In genomic region chr16:12062343-12063003, GRCh38 we compare ENCODE assay signal across 8 cellular contexts.
DNase-seq lines count a peak whose midpoint lies in the region; ATAC-seq and TF ChIP-seq lines count a peak whose summit lies in the region.
"Had no signal": no experiment of that assay in that cellular context is flagged by ENCODE, and none has a peak within 500 bp of the region (broad histone marks: within the 10 kb centered on the region; RNA-seq: fewer than 3 reads in every experiment).

No MANE protein-coding gene starts in this region.

- WGBS in transverse colon (ENCODE audit: low coverage in 1 of 2), 2 donors, result 36 to 60% methylated on average over 4 to 10 of the region's 10 CpGs

- intact Hi-C loops in left colon (cut with DNase I, micrococcal nuclease) (loop anchor here in 1 of 2 donors (10.0 kb wide), 1 partner anchor 668 kb away; no protein-coding TSS in a partner anchor), transverse colon (cut with DNase I; ENCODE audit: low total_unique reads) (loop anchor here (10.0 kb wide), 1 partner anchor 198 kb away; no protein-coding TSS in a partner anchor)

- no peak overlapping the region for H3K4me3 Mint-ChIP-seq in activated CD4-positive, alpha-beta memory T cell treated with anti-CD3 and anti-CD28 coated beads, Interleukin-2, amount 10 ng/mL, durations not matched to agents 7 days and 5 days
- H3K4me3 Mint-ChIP-seq: stimulated activated effector memory CD8-positive, alpha-beta T cell treated with anti-CD3 and anti-CD28 coated beads, Interleukin-12 subunit alpha, Interleukin-12 subunit beta, amount 100 ng/mL, for 72 hours had no signal

- no peaks in the 10 kb centered on the region for H3K27me3 Mint-ChIP-seq in activated CD4-positive, alpha-beta memory T cell treated with anti-CD3 and anti-CD28 coated beads, Interleukin-2, amount 10 ng/mL, durations not matched to agents 7 days and 5 days

- H3K9me3 Mint-ChIP-seq in activated CD4-positive, alpha-beta memory T cell treated with anti-CD3 and anti-CD28 coated beads, Interleukin-2, amount 10 ng/mL, durations not matched to agents 7 days and 5 days, result no peaks in the 10 kb centered on the region
- H3K9me3 Mint-ChIP-seq: stimulated activated effector memory CD8-positive, alpha-beta T cell treated with anti-CD3 and anti-CD28 coated beads, Interleukin-12 subunit alpha, Interleukin-12 subunit beta, amount 100 ng/mL, for 72 hours had no signal

- H3K36me3 ChIP-seq in brain microvascular endothelial cell (replicated peaks) (no peaks in the 10 kb centered on the region), transverse colon (no peaks in the 10 kb centered on the region)

- H3K9me3 ChIP-seq in transverse colon, result no peaks in the 10 kb centered on the region

- no peak for TF ChIP-seq EP300 in transverse colon (IDR thresholded peaks at IDR 0.05; ENCODE audit: low read depth)

- CTCF ChIA-PET in activated CD4-positive, alpha-beta memory T cell treated with anti-CD3 and anti-CD28 coated beads, Interleukin-2, amount 10 ng/mL, durations not matched to agents 7 days and 5 days (lab: Charles Lee), result interaction anchor here (0.6 kb wide), 1 partner anchor 84 kb away, joined by 3 read pairs; no protein-coding TSS in a partner anchor

- no peaks in the 10 kb centered on the region for H3K27me3 ChIP-seq in brain microvascular endothelial cell (replicated peaks)
- no peaks in the 10 kb centered on the region for H3K27me3 ChIP-seq in transverse colon

- in situ Hi-C loops in brain microvascular endothelial cell (cut with HindIII; ENCODE audit: low pct_ligation_motif_present, low sequenced_read_pairs) (no loop called here), transverse colon (cut with MboI; ENCODE audit: low pct_ligation_motif_present in 1 of 4, low pct_unique_long_range_greater_than_20kb in 1 of 4, low sequenced_read_pairs in 3 of 4) (loop anchor here in 3 of 4 donors (10.0 to 25.0 kb wide), 3 partner anchors 100 to 675 kb away; partner anchors contain the start of gene TNFRSF17 (in 2 of the 3))

- DNase-seq in HT-29 (ENCODE audit: low spot score), result peak; percentile 33
- DNase-seq in brain microvascular endothelial cell, result peak; percentile 79
- DNase-seq in left colon, result peak; percentile 29 to 64
- peak; percentile 65 for DNase-seq in transverse colon
- no peak for DNase-seq in activated CD4-positive, alpha-beta memory T cell treated with anti-CD3 and anti-CD28 coated beads, Interleukin-2, amount 10 ng/mL, durations not matched to agents 7 days and 5 days
- DNase-seq in cerebellum (ENCODE audit: low spot score), result no peak
- DNase-seq in NCI-H526 treated with DMSO at 0.1 percent for 48 hours (lab: John Stamatoyannopoulos, UW), result no peak

- no peak for TF ChIP-seq POLR2A in transverse colon (IDR thresholded peaks at IDR 0.05)

- POLR2A ChIA-PET in activated CD4-positive, alpha-beta memory T cell treated with anti-CD3 and anti-CD28 coated beads, Interleukin-2, amount 10 ng/mL, durations not matched to agents 7 days and 5 days (lab: Charles Lee), result interaction anchor here (0.6 to 1.0 kb wide), 2 partner anchors 17 to 264 kb away, joined by 3 to 4 read pairs; no protein-coding TSS in a partner anchor

- H3K4me1 ChIP-seq in transverse colon, result peaks cover 0 to 8% (median 0%) of the 10 kb centered on the region in 4 donors

- H3K4me3 ChIP-seq in brain microvascular endothelial cell (ENCODE audit: low read depth, low read length) (no peak overlapping the region), transverse colon (no peak overlapping the region)

- H3K4me1 Mint-ChIP-seq in activated CD4-positive, alpha-beta memory T cell treated with anti-CD3 and anti-CD28 coated beads, Interleukin-2, amount 10 ng/mL, durations not matched to agents 7 days and 5 days, result peaks cover 4% of the 10 kb centered on the region
- H3K4me1 Mint-ChIP-seq: stimulated activated effector memory CD8-positive, alpha-beta T cell treated with anti-CD3 and anti-CD28 coated beads, Interleukin-12 subunit alpha, Interleukin-12 subunit beta, amount 100 ng/mL, for 72 hours had no signal

- peak overlapping the region; percentile 58 for H3K27ac ChIP-seq in brain microvascular endothelial cell
- H3K27ac ChIP-seq in transverse colon, result peak overlapping the region; percentile 41 to 76 (median 61)

- H3K27ac Mint-ChIP-seq in activated CD4-positive, alpha-beta memory T cell treated with anti-CD3 and anti-CD28 coated beads, Interleukin-2, amount 10 ng/mL, durations not matched to agents 7 days and 5 days, result no peak overlapping the region
- H3K27ac Mint-ChIP-seq: stimulated activated effector memory CD8-positive, alpha-beta T cell treated with anti-CD3 and anti-CD28 coated beads, Interleukin-12 subunit alpha, Interleukin-12 subunit beta, amount 100 ng/mL, for 72 hours had no signal

- H3K36me3 Mint-ChIP-seq in activated CD4-positive, alpha-beta memory T cell treated with anti-CD3 and anti-CD28 coated beads, Interleukin-2, amount 10 ng/mL, durations not matched to agents 7 days and 5 days (ENCODE audit: low read depth), result no peaks in the 10 kb centered on the region
- H3K36me3 Mint-ChIP-seq: stimulated activated effector memory CD8-positive, alpha-beta T cell treated with anti-CD3 and anti-CD28 coated beads, Interleukin-12 subunit alpha, Interleukin-12 subunit beta, amount 100 ng/mL, for 72 hours had no signal

- peak; percentile 63 for ATAC-seq in left colon
- ATAC-seq: stimulated activated effector memory CD8-positive, alpha-beta T cell treated with anti-CD3 and anti-CD28 coated beads, Interleukin-12 subunit alpha, Interleukin-12 subunit beta, amount 100 ng/mL, for 72 hours had no signal

- TF ChIP-seq CTCF in brain microvascular endothelial cell (IDR thresholded peaks at IDR 0.05; ENCODE audit: low read depth, low read length, missing control alignments) (no peak), transverse colon (IDR thresholded peaks at IDR 0.05) (no peak)

Comparison
In these comparisons a context has a peak if more than half of its experiments do, and no peak if none do; other contexts are left out.
1. DNase-seq: peak in HT-29 (single experiment), brain microvascular endothelial cell (single experiment), left colon (2 of 2) and transverse colon (single experiment); none in activated CD4-positive, alpha-beta memory T cell treated with anti-CD3 and anti-CD28 coated beads, Interleukin-2, amount 10 ng/mL, durations not matched to agents 7 days and 5 days (single experiment), cerebellum (single experiment) and NCI-H526 treated with DMSO at 0.1 percent for 48 hours (single experiment).